In genomic region chr3:161423911-161424522, GRCh38 we compare ENCODE assay signal across 8 cellular contexts. TPM values are rescaled to one million over a fixed set of nuclear protein-coding genes. Genes with fewer than 3 reads are reported as not detected.
A peak's percentile ranks its signal among the peaks of the same experiment; 100 is the strongest.
DNase-seq lines count a peak whose midpoint lies in the region; ATAC-seq, FAIRE-seq and TF ChIP-seq lines count a peak whose summit lies in the region.

No MANE protein-coding gene starts in this region.

- TF ChIP-seq CTCF in AG04450 (IDR thresholded peaks at IDR 0.05; ENCODE audit: low read depth, low read length) (peak; percentile 58), PC-9 (conservative IDR thresholded peaks at IDR 0.05) (peak; percentile 95), epithelial cell of esophagus (IDR thresholded peaks at IDR 0.05; ENCODE audit: insufficient read depth, low read depth, low read length, missing control alignments) (peak; percentile 52), neural progenitor cell (IDR thresholded peaks at IDR 0.05) (peak; percentile 84)

- H3K27me3 ChIP-seq in AG04450 (ENCODE audit: control insufficient read depth, insufficient read depth, low read length): no peaks in the 10 kb centered on the region
- H3K27me3 ChIP-seq in PC-9 (ENCODE audit: insufficient read depth, low read depth): no peaks in the 10 kb centered on the region
- H3K27me3 ChIP-seq in neural progenitor cell: no peaks in the 10 kb centered on the region

- H2AFZ ChIP-seq in PC-9 (no peak overlapping the region), neural progenitor cell (replicated peaks) (no peak overlapping the region)

- DNase-seq in AG04450 (ENCODE audit: low read depth, low spot score) (no peak), HTR-8/SVneo (ENCODE audit: insufficient read length, low spot score) (peak; percentile 48), PC-9 (peak in 1 of 2 experiments; percentile 59), epithelial cell of esophagus (ENCODE audit: low read depth) (peak; percentile 53), neural progenitor cell (ENCODE audit: low spot score) (peak; percentile 31), activated gamma-delta T cell treated with Interleukin-2 at 50 U/mL for 16 hours (no peak)
- no peak for DNase-seq in effector CD4-positive, alpha-beta T cell

- no peaks in the 10 kb centered on the region for H4K20me1 ChIP-seq in PC-9 (ENCODE audit: insufficient read depth)
- H4K20me1 ChIP-seq in neural progenitor cell (ENCODE audit: low read depth): no peaks in the 10 kb centered on the region

- H3K4me1 ChIP-seq in PC-9 (replicated peaks; ENCODE audit: insufficient read depth): no peaks in the 10 kb centered on the region
- H3K4me1 ChIP-seq in neural progenitor cell: peaks cover 42% of the 10 kb centered on the region

- H3K27ac Mint-ChIP-seq in neural progenitor cell: no peak overlapping the region

- H3K9me3 ChIP-seq in AG04450 (ENCODE audit: control insufficient read depth, insufficient read depth, low read length): no peaks in the 10 kb centered on the region; the same call in 1 of the 2 replicates
- no peaks in the 10 kb centered on the region; the same call in 1 of the 2 replicates for H3K9me3 ChIP-seq in PC-9 (ENCODE audit: insufficient read depth, low read depth)
- no peaks in the 10 kb centered on the region for H3K9me3 ChIP-seq in neural progenitor cell (ENCODE audit: low read depth)

- H3K4me3 ChIP-seq in AG04450 (ENCODE audit: low read depth, low read length): no peak overlapping the region
- no peak overlapping the region for H3K4me3 ChIP-seq in PC-9
- no peak overlapping the region for H3K4me3 ChIP-seq in epithelial cell of esophagus (ENCODE audit: low read length)
- no peak overlapping the region for H3K4me3 ChIP-seq in neural progenitor cell

- no peaks in the 10 kb centered on the region for H3K9me3 Mint-ChIP-seq in neural progenitor cell

- intact Hi-C loops in PC-9 (cut with micrococcal nuclease; ENCODE audit: unreplicated experiment): loop anchor here (1.0 to 10.0 kb wide), 8 partner anchors 151 to 859 kb away; partner anchors contain the start of genes B3GALNT1 and KPNA4

- POLR2A ChIA-PET in AG04450 (lab: Yijun Ruan, JAX): no interaction called here
- POLR2A ChIA-PET in PC-9 (lab: Charles Lee; ENCODE audit: unreplicated experiment): no interaction called here

- H3K27me3 Mint-ChIP-seq in neural progenitor cell (ENCODE audit: insufficient read depth, low read depth): no peaks in the 10 kb centered on the region

- H3K4me1 Mint-ChIP-seq in neural progenitor cell: peaks cover 28% of the 10 kb centered on the region

- H3K9me2 ChIP-seq in PC-9 (ENCODE audit: insufficient read depth): no peaks in the 10 kb centered on the region

- H3K9ac ChIP-seq in neural progenitor cell: no peak overlapping the region

- H3K4me3 Mint-ChIP-seq in neural progenitor cell: no peak overlapping the region

- no TSS peak for BruUV-seq in PC-9 (replicated peaks; lab: Mats Ljungman, UMichigan)

- no peaks in the 10 kb centered on the region for H3K36me3 Mint-ChIP-seq in neural progenitor cell

- H3K79me2 ChIP-seq in PC-9 (ENCODE audit: low read depth): no peaks in the 10 kb centered on the region
- no peaks in the 10 kb centered on the region for H3K79me2 ChIP-seq in neural progenitor cell (ENCODE audit: low read depth)

- H3K36me3 ChIP-seq in PC-9 (ENCODE audit: low read depth) (no peaks in the 10 kb centered on the region), neural progenitor cell (no peaks in the 10 kb centered on the region)

- no peak for FAIRE-seq in HTR-8/SVneo (lab: Jason Lieb, UNC)

- peak; percentile 56 for ATAC-seq in GM18517 (IDR thresholded peaks at IDR 0.05; ENCODE audit: unreplicated experiment)

- H3F3A ChIP-seq in PC-9 (ENCODE audit: insufficient read depth, low read depth): no peaks in the 10 kb centered on the region
- peaks cover 26% of the 10 kb centered on the region for H3F3A ChIP-seq in neural progenitor cell (ENCODE audit: low read depth)

- H3K4me2 ChIP-seq in PC-9 (no peak overlapping the region), neural progenitor cell (no peak overlapping the region)

- CTCF ChIA-PET in AG04450 (lab: Charles Lee) (interaction anchor here (0.6 to 4.5 kb wide), 5 partner anchors 117 to 152 kb away, joined by 3 to 69 read pairs (median 3); no protein-coding TSS in a partner anchor), PC-9 (lab: Charles Lee) (interaction anchor here (0.9 to 1.1 kb wide), 2 partner anchors 74 to 150 kb away, joined by 3 read pairs; no protein-coding TSS in a partner anchor)

- H3K27ac ChIP-seq in AG04450 (ENCODE audit: low read depth, low read length) (no peak overlapping the region), PC-9 (no peak overlapping the region), neural progenitor cell (no peak overlapping the region)

RNA-seq across cellular contexts. Expression of gene SPTSSB, which starts 52.7 kb away (rescaled TPM):
- polyA plus RNA-seq in AG04450 (2011; rRNA removed): not detected in 2 replicates
- not detected in 2 replicates for polyA minus RNA-seq in AG04450 (2011; rRNA and poly(A)+ RNA removed)
- total RNA-seq in PC-9 (2021): 1.2 and 4.0 TPM in 2 replicates
- 1.1 and 1.2 TPM in 2 replicates for total RNA-seq in neural progenitor cell (ENCODE audit: low replicate concordance)

Comparison
In these comparisons a context has a peak if more than half of its experiments do, and no peak if none do; other contexts are left out.
1. DNase-seq: peak in HTR-8/SVneo (single experiment), epithelial cell of esophagus (single experiment) and neural progenitor cell (single experiment); none in AG04450 (single experiment), activated gamma-delta T cell treated with Interleukin-2 at 50 U/mL for 16 hours (single experiment) and effector CD4-positive, alpha-beta T cell (single experiment).
2. Peak in every context shown above with its lines, with median percentiles within 50 percentile points of each other: CTCF ChIP-seq.